ENCODE assay signal across 14 cellular contexts in the genomic region with DNA sequence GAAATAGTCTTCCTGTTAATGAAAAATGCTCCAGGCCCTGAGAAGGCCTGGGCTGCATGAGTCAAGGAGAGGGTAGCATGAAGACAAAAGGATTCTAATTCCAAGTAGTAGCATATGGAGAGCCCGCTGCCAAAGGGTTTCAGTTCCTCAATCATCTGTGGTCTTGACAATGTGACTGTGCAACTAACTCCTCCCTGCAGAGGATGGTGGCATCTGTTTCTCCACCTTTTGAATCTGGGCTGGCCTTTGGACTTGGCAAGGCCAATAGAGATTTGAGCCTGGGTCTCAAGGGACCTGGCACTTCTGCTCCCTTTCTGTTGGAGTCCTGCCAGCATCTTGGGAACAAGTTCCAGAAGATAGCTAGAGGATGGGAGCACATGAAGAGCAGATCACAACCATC. TPM values are rescaled to one million over a fixed set of nuclear protein-coding genes. Genes with fewer than 3 reads are reported as not detected.
DNase-seq lines count a peak whose midpoint lies in the region; ATAC-seq and TF ChIP-seq lines count a peak whose summit lies in the region.
"Had no signal": no experiment of that assay in that cellular context is flagged by ENCODE, and none has a peak within 500 bp of the region (broad histone marks: within the 10 kb centered on the region; RNA-seq: fewer than 3 reads in every experiment).

No MANE protein-coding gene starts in this region.

- ATAC-seq in GM18907 (IDR thresholded peaks at IDR 0.05; ENCODE audit: unreplicated experiment) (peak; percentile 74), HG03469 (IDR thresholded peaks at IDR 0.05; ENCODE audit: unreplicated experiment) (peak; percentile 76)
- ATAC-seq in naive thymus-derived CD4-positive, alpha-beta T cell = peak; percentile 78
- ATAC-seq: esophagus mucosa, PC-3 had no signal

- H3K27me3 Mint-ChIP-seq in naive thymus-derived CD4-positive, alpha-beta T cell = no peaks in the 10 kb centered on the region
- peaks cover 7% of the 10 kb centered on the region for H3K27me3 Mint-ChIP-seq in Caco-2 (ENCODE audit: insufficient read depth, unreplicated experiment)

- CTCF ChIA-PET in naive thymus-derived CD4-positive, alpha-beta T cell (lab: Charles Lee) = no interaction called here
- CTCF ChIA-PET in Caco-2 (lab: Charles Lee) = no interaction called here

- BruUV-seq in Caco-2 (replicated peaks; lab: Mats Ljungman, UMichigan) = no TSS peak

- no peak overlapping the region for H3K4me3 Mint-ChIP-seq in naive thymus-derived CD4-positive, alpha-beta T cell
- no peak overlapping the region for H3K4me3 Mint-ChIP-seq in Caco-2 (ENCODE audit: unreplicated experiment)
- H3K4me3 Mint-ChIP-seq: activated T-cell treated with anti-CD3 and anti-CD28 coated beads, Interleukin-2, amount 50 U/mL, for 24 hours had no signal

- no peak overlapping the region for H3K27ac ChIP-seq in naive thymus-derived CD4-positive, alpha-beta T cell (ENCODE audit: low read depth, low read length)
- H3K27ac ChIP-seq: transverse colon had no signal

- POLR2A ChIA-PET in naive thymus-derived CD4-positive, alpha-beta T cell (lab: Charles Lee) = no interaction called here
- POLR2A ChIA-PET in Caco-2 (lab: Charles Lee) = no interaction called here

- peak; percentile 43 for DNase-seq in RPMI7951 (ENCODE audit: low read depth)
- DNase-seq in naive thymus-derived CD4-positive, alpha-beta T cell = no peak
- no peak for DNase-seq in COR-L47 (lab: John Stamatoyannopoulos, UW)
- no peak for DNase-seq in Caco-2
- DNase-seq in activated T-cell treated with anti-CD3 and anti-CD28 coated beads, Interleukin-2, amount 50 U/mL, for 48 hours = no peak
- DNase-seq: activated T-cell treated with anti-CD3 and anti-CD28 coated beads, Interleukin-2, amount 50 U/mL, for 24 hours; DMS53; GOT3; NCI-H1048; PC-3; transverse colon had no signal

- H3K27ac Mint-ChIP-seq in naive thymus-derived CD4-positive, alpha-beta T cell = no peak overlapping the region
- H3K27ac Mint-ChIP-seq in Caco-2 (ENCODE audit: unreplicated experiment) = no peak overlapping the region
- H3K27ac Mint-ChIP-seq: activated T-cell treated with anti-CD3 and anti-CD28 coated beads, Interleukin-2, amount 50 U/mL, for 24 hours had no signal

- TF ChIP-seq CTCF in Caco-2 (IDR thresholded peaks at IDR 0.05; ENCODE audit: insufficient read depth in 1 of 2, low read depth in 1 of 2, low read length in 1 of 2, severe bottlenecking in 1 of 2, unreplicated experiment in 1 of 2) = no peak

- H3K36me3 ChIP-seq in naive thymus-derived CD4-positive, alpha-beta T cell (ENCODE audit: control insufficient read depth in 2 of 3, insufficient read depth in 3 of 3, low read length in 3 of 3) = no peaks in the 10 kb centered on the region
- H3K36me3 ChIP-seq in Caco-2 (ENCODE audit: control insufficient read depth, insufficient read depth, low read length) = no peaks in the 10 kb centered on the region
- H3K36me3 ChIP-seq: transverse colon had no signal

- peaks cover 0 to 9% (median 2%) of the 10 kb centered on the region in 11 donors for H3K9me3 Mint-ChIP-seq in naive thymus-derived CD4-positive, alpha-beta T cell
- H3K9me3 Mint-ChIP-seq in Caco-2 (ENCODE audit: unreplicated experiment) = no peaks in the 10 kb centered on the region

- peaks cover 0 to 3% (median 0%) of the 10 kb centered on the region in 5 donors for H3K36me3 Mint-ChIP-seq in naive thymus-derived CD4-positive, alpha-beta T cell
- H3K36me3 Mint-ChIP-seq in Caco-2 (ENCODE audit: insufficient read depth, unreplicated experiment) = no peaks in the 10 kb centered on the region

- H3K4me1 ChIP-seq in naive thymus-derived CD4-positive, alpha-beta T cell (ENCODE audit: control insufficient read depth in 2 of 2, insufficient read depth in 2 of 2, low read length in 2 of 2) = no peaks in the 10 kb centered on the region
- H3K4me1 ChIP-seq in Caco-2 = no peaks in the 10 kb centered on the region
- H3K4me1 ChIP-seq: transverse colon had no signal

- no peaks in the 10 kb centered on the region for H3K9me3 ChIP-seq in naive thymus-derived CD4-positive, alpha-beta T cell (ENCODE audit: control insufficient read depth in 2 of 3, low read length in 3 of 3)
- no peaks in the 10 kb centered on the region for H3K9me3 ChIP-seq in Caco-2
- H3K9me3 ChIP-seq: transverse colon had no signal

- intact Hi-C loops in naive thymus-derived CD4-positive, alpha-beta T cell (cut with micrococcal nuclease) = no loop called here
- intact Hi-C loops in Caco-2 (cut with micrococcal nuclease; ENCODE audit: unreplicated experiment) = no loop called here

- H3K4me1 Mint-ChIP-seq in naive thymus-derived CD4-positive, alpha-beta T cell = no peaks in the 10 kb centered on the region
- H3K4me1 Mint-ChIP-seq in Caco-2 (ENCODE audit: low read depth, unreplicated experiment) = no peaks in the 10 kb centered on the region

- H3K27me3 ChIP-seq in naive thymus-derived CD4-positive, alpha-beta T cell (ENCODE audit: control insufficient read depth in 2 of 2, insufficient read depth in 2 of 2, low read length in 2 of 2) = no peaks in the 10 kb centered on the region
- H3K27me3 ChIP-seq in Caco-2 (replicated peaks; ENCODE audit: control insufficient read depth, insufficient read depth, low read length) = no peaks in the 10 kb centered on the region
- H3K27me3 ChIP-seq: transverse colon had no signal

- H3K4me3 ChIP-seq in naive thymus-derived CD4-positive, alpha-beta T cell (ENCODE audit: low read length) = no peak overlapping the region
- H3K4me3 ChIP-seq in Caco-2 (ENCODE audit: low read depth, low read length) = no peak overlapping the region
- H3K4me3 ChIP-seq: transverse colon had no signal

RNA-seq across cellular contexts. Expression of a gene that starts 35.1 kb away (rescaled TPM):
- 9.7 and 11.4 TPM in 2 replicates for total RNA-seq in RPMI7951 (2014; rRNA removed; shearing (Covaris generic))
- total RNA-seq in naive thymus-derived CD4-positive, alpha-beta T cell = 1 to 10 TPM; 1.5 to 6.7 (median 2.9) TPM
- 1 to 10 TPM; 6.9 to 8.9 TPM for polyA plus RNA-seq in naive thymus-derived CD4-positive, alpha-beta T cell
- total RNA-seq in Caco-2 (2022) = 3.7 and 3.9 TPM in 2 replicates
